Comparison of ENCODE assay signal across 17 cellular contexts in the genomic region with DNA sequence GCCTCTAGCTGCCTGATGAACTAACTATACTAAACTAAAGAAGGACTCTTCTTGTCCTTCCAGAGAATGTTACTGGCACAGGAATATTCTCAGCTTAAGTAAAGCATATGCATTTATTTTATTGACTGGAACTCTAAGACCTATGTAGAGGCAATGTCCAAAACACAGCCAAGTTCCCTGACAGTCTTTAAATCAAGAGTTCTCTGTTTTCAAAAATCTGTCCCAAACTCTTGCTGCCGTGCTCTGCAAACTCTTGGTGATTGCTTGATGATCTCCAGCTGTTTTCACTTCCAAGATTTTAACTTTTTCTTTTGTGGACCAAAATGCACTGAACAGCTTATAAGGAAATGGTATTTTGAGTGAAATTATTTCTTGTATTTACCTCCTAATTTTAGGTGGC.
DNase-seq lines count a peak whose midpoint lies in the region; ATAC-seq and TF ChIP-seq lines count a peak whose summit lies in the region.
"Had no signal": no experiment of that assay in that cellular context is flagged by ENCODE, and none has a peak within 500 bp of the region (broad histone marks: within the 10 kb centered on the region; RNA-seq: fewer than 3 reads in every experiment).

No MANE protein-coding gene starts in this region.

- no peak for TF ChIP-seq POLR2A in IMR-90 (IDR thresholded peaks at IDR 0.05; ENCODE audit: low read depth, low read length)

- H2AK5ac ChIP-seq in IMR-90 (ENCODE audit: low read depth, low read length): no peak overlapping the region

- H2BK120ac ChIP-seq in IMR-90 (ENCODE audit: low read depth, low read length): no peak overlapping the region

- no peak overlapping the region for H3K4ac ChIP-seq in IMR-90 (ENCODE audit: low read depth, low read length)

- peak overlapping the region; percentile 49; the same call in 1 of the 2 replicates for H3K27ac ChIP-seq in IMR-90 (ENCODE audit: insufficient read depth, low read length)
- H3K27ac ChIP-seq: 22Rv1; A549; BLaER1 treated with 17β-estradiol and CSF1 and Interleukin-3, amounts not matched to agents 10 nM and 100 nM had no signal

- no peak overlapping the region for H2AFZ ChIP-seq in IMR-90 (replicated peaks; ENCODE audit: low read length, poor library complexity)

- no peak overlapping the region for H3K9ac ChIP-seq in IMR-90 (ENCODE audit: low read depth, low read length)
- H3K9ac ChIP-seq: BLaER1 treated with 17β-estradiol and CSF1 and Interleukin-3, amounts not matched to agents 10 nM and 100 nM had no signal

- H3K79me1 ChIP-seq in IMR-90 (ENCODE audit: low read depth in 1 of 2, low read length in 2 of 2): no peaks in the 10 kb centered on the region

- peak overlapping the region; percentile 74; the same call in 1 of the 2 replicates for H3K18ac ChIP-seq in IMR-90 (ENCODE audit: low read depth, low read length)

- BruUV-seq in IMR-90 (replicated peaks; lab: Mats Ljungman, UMichigan): no TSS peak

- H2BK20ac ChIP-seq in IMR-90 (ENCODE audit: low read depth, low read length): no peak overlapping the region

- no peak overlapping the region for H3K4me3 ChIP-seq in IMR-90 (ENCODE audit: insufficient read depth, low read depth, low read length)
- H3K4me3 ChIP-seq in fibroblast of the aortic adventitia (ENCODE audit: low read depth, low read length): no peak overlapping the region
- H3K4me3 ChIP-seq: A549; BLaER1 treated with 17β-estradiol and CSF1 and Interleukin-3, amounts not matched to agents 10 nM and 100 nM had no signal

- no peak overlapping the region for H2AK9ac ChIP-seq in IMR-90 (replicated peaks; ENCODE audit: low read depth, low read length, poor library complexity)

- POLR2A ChIA-PET in IMR-90 (lab: Charles Lee; ENCODE audit: unreplicated experiment): no interaction called here

- CTCF ChIA-PET in IMR-90 (lab: Yijun Ruan, JAX): interaction anchor here (0.8 to 1.0 kb wide), 2 partner anchors 323 to 481 kb away, joined by 3 read pairs; no protein-coding TSS in a partner anchor

- peaks cover 2% of the 10 kb centered on the region for H3K27me3 ChIP-seq in IMR-90 (ENCODE audit: control insufficient read depth, insufficient read depth, low read length)
- H3K27me3 ChIP-seq: BLaER1 treated with 17β-estradiol and CSF1 and Interleukin-3, amounts not matched to agents 10 nM and 100 nM had no signal

- peaks cover 5% of the 10 kb centered on the region; the same call in 1 of the 2 replicates for H3K4me1 ChIP-seq in IMR-90 (ENCODE audit: control insufficient read depth, insufficient read depth, low read length)
- H3K4me1 ChIP-seq: BLaER1 treated with 17β-estradiol and CSF1 and Interleukin-3, amounts not matched to agents 10 nM and 100 nM had no signal

- no peaks in the 10 kb centered on the region for H3K27me3 Mint-ChIP-seq in nephron (ENCODE audit: low read depth)

- H3K36me3 Mint-ChIP-seq in nephron (ENCODE audit: low read depth): no peaks in the 10 kb centered on the region
- H3K36me3 Mint-ChIP-seq: CD8-positive, alpha-beta T cell had no signal

- in situ Hi-C loops in IMR-90 (cut with MboI; ENCODE audit: low sequenced_read_pairs): loop anchor here (5.0 to 10.0 kb wide), 3 partner anchors 89 to 619 kb away; partner anchors contain the start of gene CCDC175

- whole genome bisulfite sequencing in IMR-90 (ENCODE audit: extremely low coverage in 2 of 2, insufficient read length in 1 of 2), 2 experiments: no CpG with 5 or more reads among the region's 1 CpG

- no peak overlapping the region for H2BK15ac ChIP-seq in IMR-90 (ENCODE audit: low read depth, low read length)

- no peak overlapping the region for H3K23ac ChIP-seq in IMR-90 (ENCODE audit: low read depth, low read length)

- H4K8ac ChIP-seq in IMR-90 (ENCODE audit: low read depth in 2 of 2, low read length in 2 of 2): no peak overlapping the region

- intact Hi-C loops in IMR-90 (cut with micrococcal nuclease): loop anchor here (1.0 kb wide), 1 partner anchor 482 kb away; no protein-coding TSS in a partner anchor

- H4K91ac ChIP-seq in IMR-90 (ENCODE audit: insufficient read depth, low read depth, low read length): no peak overlapping the region

- no peaks in the 10 kb centered on the region for H3K9me1 ChIP-seq in IMR-90 (ENCODE audit: insufficient read depth, low read length)

- H3K4me2 ChIP-seq in IMR-90 (ENCODE audit: low read depth, low read length): no peak overlapping the region; the same call in 1 of the 2 replicates
- H3K4me2 ChIP-seq: A549; BLaER1 treated with 17β-estradiol and CSF1 and Interleukin-3, amounts not matched to agents 10 nM and 100 nM had no signal

- H4K20me1 ChIP-seq in IMR-90 (ENCODE audit: insufficient read depth, low read length): no peaks in the 10 kb centered on the region
- H4K20me1 ChIP-seq: BLaER1 treated with 17β-estradiol and CSF1 and Interleukin-3, amounts not matched to agents 10 nM and 100 nM had no signal

- peaks cover 59% of the 10 kb centered on the region for H3K4me1 Mint-ChIP-seq in nephron
- H3K4me1 Mint-ChIP-seq: B cell had no signal

- H4K5ac ChIP-seq in IMR-90 (ENCODE audit: low read depth, low read length): no peak overlapping the region

- H3K27ac Mint-ChIP-seq in nephron: peak overlapping the region; percentile 88 to 94 (median 93)
- H3K27ac Mint-ChIP-seq: B cell; CD4-positive, alpha-beta T cell; CD8-positive, alpha-beta T cell had no signal

- dilution Hi-C loops in IMR-90 (cut with HindIII; ENCODE audit: low sequenced_read_pairs, unreplicated experiment): no loop called here

- H2BK5ac ChIP-seq in IMR-90 (ENCODE audit: low read depth, low read length, poor library complexity, severe bottlenecking): no peak overlapping the region

- H3K9me3 Mint-ChIP-seq in nephron: no peaks in the 10 kb centered on the region
- H3K9me3 Mint-ChIP-seq: CD4-positive, alpha-beta T cell; CD8-positive, alpha-beta T cell had no signal

- peak overlapping the region in 1 of 3 experiments; percentile 27 for H3K4me3 Mint-ChIP-seq in nephron
- H3K4me3 Mint-ChIP-seq: B cell; CD4-positive, alpha-beta T cell; CD8-positive, alpha-beta T cell had no signal

- DNase-seq in IMR-90: no peak
- peak; percentile 10 for DNase-seq in fibroblast of the aortic adventitia (ENCODE audit: low read depth)
- no peak for DNase-seq in KG1 (lab: John Stamatoyannopoulos, UW)
- DNase-seq: AML-193; Caco-2; Calu3; CD4-positive, alpha-beta T cell; CD8-positive, alpha-beta T cell; DMS79 treated with DMSO at 0.1 percent for 48 hours; GF-D8 had no signal

- ATAC-seq in IMR-90 (ENCODE audit: low read depth) (peak; percentile 19; the same call in 1 of the 2 replicates), HG03521 (IDR thresholded peaks at IDR 0.05; ENCODE audit: unreplicated experiment) (no peak), GM18502 (IDR thresholded peaks at IDR 0.05; ENCODE audit: poor library complexity, unreplicated experiment) (no peak)
- ATAC-seq: A549; CD8-positive, alpha-beta T cell had no signal

- no peaks in the 10 kb centered on the region for H3K9me3 ChIP-seq in IMR-90 (ENCODE audit: control insufficient read depth, insufficient read depth, low read length)
- H3K9me3 ChIP-seq: A549; BLaER1 treated with 17β-estradiol and CSF1 and Interleukin-3, amounts not matched to agents 10 nM and 100 nM; Caco-2 had no signal

- H3K56ac ChIP-seq in IMR-90 (ENCODE audit: extremely low read depth, insufficient read depth, low read length): no peak overlapping the region

- TF ChIP-seq CTCF in IMR-90 (conservative IDR thresholded peaks at IDR 0.05; ENCODE audit: low read depth, low read length): no peak
- no peak for TF ChIP-seq CTCF in fibroblast of the aortic adventitia (IDR thresholded peaks at IDR 0.05; ENCODE audit: insufficient read depth, low read length)
- TF ChIP-seq CTCF in nephron (IDR thresholded peaks at IDR 0.05; ENCODE audit: unreplicated experiment in 3 of 3): no peak

- TF ChIP-seq RAD21 in IMR-90 (IDR thresholded peaks at IDR 0.05; ENCODE audit: low read length): no peak

- H3K14ac ChIP-seq in IMR-90 (replicated peaks; ENCODE audit: low read depth, low read length): no peak overlapping the region

- no peaks in the 10 kb centered on the region for H3K36me3 ChIP-seq in IMR-90 (ENCODE audit: control insufficient read depth, insufficient read depth, low read length)
- H3K36me3 ChIP-seq: BLaER1 treated with 17β-estradiol and CSF1 and Interleukin-3, amounts not matched to agents 10 nM and 100 nM had no signal

TF ChIP-seq in IMR-90, 13 proteins besides CTCF, POLR2A, EP300 and RAD21:
- TF ChIP-seq CEBPB (IDR thresholded peaks at IDR 0.05; ENCODE audit: low read depth, low read length): no peak
- no peak for TF ChIP-seq RFX5 (IDR thresholded peaks at IDR 0.05; ENCODE audit: low read depth, low read length)
- no peak for TF ChIP-seq MAZ (IDR thresholded peaks at IDR 0.05; ENCODE audit: borderline replicate concordance, low read depth, low read length)
- TF ChIP-seq, protein P1, sequence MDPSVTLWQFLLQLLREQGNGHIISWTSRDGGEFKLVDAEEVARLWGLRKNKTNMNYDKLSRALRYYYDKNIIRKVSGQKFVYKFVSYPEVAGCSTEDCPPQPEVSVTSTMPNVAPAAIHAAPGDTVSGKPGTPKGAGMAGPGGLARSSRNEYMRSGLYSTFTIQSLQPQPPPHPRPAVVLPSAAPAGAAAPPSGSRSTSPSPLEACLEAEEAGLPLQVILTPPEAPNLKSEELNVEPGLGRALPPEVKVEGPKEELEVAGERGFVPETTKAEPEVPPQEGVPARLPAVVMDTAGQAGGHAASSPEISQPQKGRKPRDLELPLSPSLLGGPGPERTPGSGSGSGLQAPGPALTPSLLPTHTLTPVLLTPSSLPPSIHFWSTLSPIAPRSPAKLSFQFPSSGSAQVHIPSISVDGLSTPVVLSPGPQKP (IDR thresholded peaks at IDR 0.05; ENCODE audit: borderline replicate concordance, low read depth, low read length): no peak
- no peak for TF ChIP-seq BHLHE40 (IDR thresholded peaks at IDR 0.05; ENCODE audit: low read depth, low read length)
- no peak for TF ChIP-seq SMC3 (IDR thresholded peaks at IDR 0.05; ENCODE audit: low read depth, low read length)
- TF ChIP-seq, protein P2, sequence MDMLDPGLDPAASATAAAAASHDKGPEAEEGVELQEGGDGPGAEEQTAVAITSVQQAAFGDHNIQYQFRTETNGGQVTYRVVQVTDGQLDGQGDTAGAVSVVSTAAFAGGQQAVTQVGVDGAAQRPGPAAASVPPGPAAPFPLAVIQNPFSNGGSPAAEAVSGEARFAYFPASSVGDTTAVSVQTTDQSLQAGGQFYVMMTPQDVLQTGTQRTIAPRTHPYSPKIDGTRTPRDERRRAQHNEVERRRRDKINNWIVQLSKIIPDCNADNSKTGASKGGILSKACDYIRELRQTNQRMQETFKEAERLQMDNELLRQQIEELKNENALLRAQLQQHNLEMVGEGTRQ (IDR thresholded peaks at IDR 0.05; ENCODE audit: low read depth, low read length): no peak
- no peak for TF ChIP-seq FOS (IDR thresholded peaks at IDR 0.05; ENCODE audit: low read depth, low read length)
